In the genomic region with DNA sequence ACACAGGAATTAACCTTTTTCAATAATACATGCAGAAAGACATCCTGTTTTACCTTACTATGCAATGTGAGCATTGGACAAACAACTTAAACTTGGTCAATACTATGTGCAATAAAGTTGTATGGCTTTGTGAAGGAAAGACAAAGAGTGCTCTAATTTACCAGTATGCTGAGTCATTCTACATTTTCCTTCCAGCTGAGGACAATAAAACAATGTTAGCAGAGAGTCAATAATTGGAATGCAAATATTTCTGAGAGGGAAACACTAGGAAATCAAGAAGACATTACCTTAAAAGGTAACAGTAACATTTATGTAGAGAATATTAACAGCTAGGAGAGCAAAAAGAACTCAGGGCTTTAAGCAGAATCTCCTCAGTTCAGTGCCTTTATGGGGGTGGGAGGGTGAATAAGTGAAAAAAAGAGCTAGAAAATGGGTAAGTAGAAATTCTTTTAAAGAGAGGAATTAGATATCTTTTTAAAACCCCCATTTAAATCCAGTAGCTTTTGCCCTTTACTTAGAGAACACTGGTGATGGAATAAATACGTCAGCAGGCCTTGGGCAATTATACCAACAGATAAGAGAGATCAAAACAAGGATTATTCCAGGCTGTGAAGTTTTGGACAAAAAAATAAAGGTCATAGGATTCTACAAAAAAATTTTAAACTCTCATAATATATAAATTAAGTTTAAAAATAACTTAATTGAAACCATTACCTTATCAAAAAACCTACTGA, we compare ENCODE assay signal across 3 cellular contexts.
TF ChIP-seq lines count a peak whose summit lies in the region.

No MANE protein-coding gene starts in this region.

TF ChIP-seq in Ishikawa, 13 proteins besides CTCF, POLR2A, EP300 and RAD21:
- TF ChIP-seq CEBPB (IDR thresholded peaks at IDR 0.05) (no peak), TCF12 (IDR thresholded peaks at IDR 0.05; ENCODE audit: low read depth) (no peak), CREB1 (IDR thresholded peaks at IDR 0.05; ENCODE audit: low read depth) (no peak), TAF1 (IDR thresholded peaks at IDR 0.05; ENCODE audit: low read depth) (no peak), FOXM1 (IDR thresholded peaks at IDR 0.05; ENCODE audit: borderline replicate concordance, low read depth) (peak; percentile 56; the same call in 1 of the 2 replicates)
- TF ChIP-seq, protein P1, sequence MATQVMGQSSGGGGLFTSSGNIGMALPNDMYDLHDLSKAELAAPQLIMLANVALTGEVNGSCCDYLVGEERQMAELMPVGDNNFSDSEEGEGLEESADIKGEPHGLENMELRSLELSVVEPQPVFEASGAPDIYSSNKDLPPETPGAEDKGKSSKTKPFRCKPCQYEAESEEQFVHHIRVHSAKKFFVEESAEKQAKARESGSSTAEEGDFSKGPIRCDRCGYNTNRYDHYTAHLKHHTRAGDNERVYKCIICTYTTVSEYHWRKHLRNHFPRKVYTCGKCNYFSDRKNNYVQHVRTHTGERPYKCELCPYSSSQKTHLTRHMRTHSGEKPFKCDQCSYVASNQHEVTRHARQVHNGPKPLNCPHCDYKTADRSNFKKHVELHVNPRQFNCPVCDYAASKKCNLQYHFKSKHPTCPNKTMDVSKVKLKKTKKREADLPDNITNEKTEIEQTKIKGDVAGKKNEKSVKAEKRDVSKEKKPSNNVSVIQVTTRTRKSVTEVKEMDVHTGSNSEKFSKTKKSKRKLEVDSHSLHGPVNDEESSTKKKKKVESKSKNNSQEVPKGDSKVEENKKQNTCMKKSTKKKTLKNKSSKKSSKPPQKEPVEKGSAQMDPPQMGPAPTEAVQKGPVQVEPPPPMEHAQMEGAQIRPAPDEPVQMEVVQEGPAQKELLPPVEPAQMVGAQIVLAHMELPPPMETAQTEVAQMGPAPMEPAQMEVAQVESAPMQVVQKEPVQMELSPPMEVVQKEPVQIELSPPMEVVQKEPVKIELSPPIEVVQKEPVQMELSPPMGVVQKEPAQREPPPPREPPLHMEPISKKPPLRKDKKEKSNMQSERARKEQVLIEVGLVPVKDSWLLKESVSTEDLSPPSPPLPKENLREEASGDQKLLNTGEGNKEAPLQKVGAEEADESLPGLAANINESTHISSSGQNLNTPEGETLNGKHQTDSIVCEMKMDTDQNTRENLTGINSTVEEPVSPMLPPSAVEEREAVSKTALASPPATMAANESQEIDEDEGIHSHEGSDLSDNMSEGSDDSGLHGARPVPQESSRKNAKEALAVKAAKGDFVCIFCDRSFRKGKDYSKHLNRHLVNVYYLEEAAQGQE (IDR thresholded peaks at IDR 0.05; ENCODE audit: low read depth): no peak

TF ChIP-seq in GM12878, 131 proteins besides CTCF, POLR2A, EP300 and RAD21:
- TF ChIP-seq, protein P2, sequence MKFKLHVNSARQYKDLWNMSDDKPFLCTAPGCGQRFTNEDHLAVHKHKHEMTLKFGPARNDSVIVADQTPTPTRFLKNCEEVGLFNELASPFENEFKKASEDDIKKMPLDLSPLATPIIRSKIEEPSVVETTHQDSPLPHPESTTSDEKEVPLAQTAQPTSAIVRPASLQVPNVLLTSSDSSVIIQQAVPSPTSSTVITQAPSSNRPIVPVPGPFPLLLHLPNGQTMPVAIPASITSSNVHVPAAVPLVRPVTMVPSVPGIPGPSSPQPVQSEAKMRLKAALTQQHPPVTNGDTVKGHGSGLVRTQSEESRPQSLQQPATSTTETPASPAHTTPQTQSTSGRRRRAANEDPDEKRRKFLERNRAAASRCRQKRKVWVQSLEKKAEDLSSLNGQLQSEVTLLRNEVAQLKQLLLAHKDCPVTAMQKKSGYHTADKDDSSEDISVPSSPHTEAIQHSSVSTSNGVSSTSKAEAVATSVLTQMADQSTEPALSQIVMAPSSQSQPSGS (IDR thresholded peaks at IDR 0.05; ENCODE audit: low read length): no peak
- TF ChIP-seq, protein P3, sequence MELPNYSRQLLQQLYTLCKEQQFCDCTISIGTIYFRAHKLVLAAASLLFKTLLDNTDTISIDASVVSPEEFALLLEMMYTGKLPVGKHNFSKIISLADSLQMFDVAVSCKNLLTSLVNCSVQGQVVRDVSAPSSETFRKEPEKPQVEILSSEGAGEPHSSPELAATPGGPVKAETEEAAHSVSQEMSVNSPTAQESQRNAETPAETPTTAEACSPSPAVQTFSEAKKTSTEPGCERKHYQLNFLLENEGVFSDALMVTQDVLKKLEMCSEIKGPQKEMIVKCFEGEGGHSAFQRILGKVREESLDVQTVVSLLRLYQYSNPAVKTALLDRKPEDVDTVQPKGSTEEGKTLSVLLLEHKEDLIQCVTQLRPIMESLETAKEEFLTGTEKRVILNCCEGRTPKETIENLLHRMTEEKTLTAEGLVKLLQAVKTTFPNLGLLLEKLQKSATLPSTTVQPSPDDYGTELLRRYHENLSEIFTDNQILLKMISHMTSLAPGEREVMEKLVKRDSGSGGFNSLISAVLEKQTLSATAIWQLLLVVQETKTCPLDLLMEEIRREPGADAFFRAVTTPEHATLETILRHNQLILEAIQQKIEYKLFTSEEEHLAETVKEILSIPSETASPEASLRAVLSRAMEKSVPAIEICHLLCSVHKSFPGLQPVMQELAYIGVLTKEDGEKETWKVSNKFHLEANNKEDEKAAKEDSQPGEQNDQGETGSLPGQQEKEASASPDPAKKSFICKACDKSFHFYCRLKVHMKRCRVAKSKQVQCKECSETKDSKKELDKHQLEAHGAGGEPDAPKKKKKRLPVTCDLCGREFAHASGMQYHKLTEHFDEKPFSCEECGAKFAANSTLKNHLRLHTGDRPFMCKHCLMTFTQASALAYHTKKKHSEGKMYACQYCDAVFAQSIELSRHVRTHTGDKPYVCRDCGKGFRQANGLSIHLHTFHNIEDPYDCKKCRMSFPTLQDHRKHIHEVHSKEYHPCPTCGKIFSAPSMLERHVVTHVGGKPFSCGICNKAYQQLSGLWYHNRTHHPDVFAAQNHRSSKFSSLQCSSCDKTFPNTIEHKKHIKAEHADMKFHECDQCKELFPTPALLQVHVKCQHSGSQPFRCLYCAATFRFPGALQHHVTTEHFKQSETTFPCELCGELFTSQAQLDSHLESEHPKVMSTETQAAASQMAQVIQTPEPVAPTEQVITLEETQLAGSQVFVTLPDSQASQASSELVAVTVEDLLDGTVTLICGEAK (IDR thresholded peaks at IDR 0.05; ENCODE audit: borderline replicate concordance): 0 out of 2 replicates have a peak, but pooled peaks have one; percentile 24

TF ChIP-seq in liver, 16 proteins besides CTCF, POLR2A, EP300 and RAD21:
- TF ChIP-seq, protein P4, sequence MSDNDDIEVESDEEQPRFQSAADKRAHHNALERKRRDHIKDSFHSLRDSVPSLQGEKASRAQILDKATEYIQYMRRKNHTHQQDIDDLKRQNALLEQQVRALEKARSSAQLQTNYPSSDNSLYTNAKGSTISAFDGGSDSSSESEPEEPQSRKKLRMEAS (IDR thresholded peaks at IDR 0.05): peak; percentile 17
- TF ChIP-seq FOXA1 (IDR thresholded peaks at IDR 0.05) (no peak), HNF4G (IDR thresholded peaks at IDR 0.05) (no peak), SP1 (IDR thresholded peaks at IDR 0.05) (peak; percentile 49), NR2F2 (IDR thresholded peaks at IDR 0.05) (no peak), HNF4A (conservative IDR thresholded peaks at IDR 0.05) (peak; percentile 51 to 63), EGR1 (IDR thresholded peaks at IDR 0.05; ENCODE audit: low read depth in 2 of 2) (peak in 1 of 2 donors; percentile 36), YY1 (IDR thresholded peaks at IDR 0.05) (peak; percentile 54), RXRA (IDR thresholded peaks at IDR 0.05) (peak; percentile 20 to 54), JUND (IDR thresholded peaks at IDR 0.05) (peak; percentile 52 to 75), FOXA2 (IDR thresholded peaks at IDR 0.05) (no peak), GABPA (IDR thresholded peaks at IDR 0.05 in 1 of 2, conservative IDR thresholded peaks at IDR 0.05 in 1 of 2) (no peak), TAF1 (conservative IDR thresholded peaks at IDR 0.05) (no peak)
- TF ChIP-seq, protein P5, sequence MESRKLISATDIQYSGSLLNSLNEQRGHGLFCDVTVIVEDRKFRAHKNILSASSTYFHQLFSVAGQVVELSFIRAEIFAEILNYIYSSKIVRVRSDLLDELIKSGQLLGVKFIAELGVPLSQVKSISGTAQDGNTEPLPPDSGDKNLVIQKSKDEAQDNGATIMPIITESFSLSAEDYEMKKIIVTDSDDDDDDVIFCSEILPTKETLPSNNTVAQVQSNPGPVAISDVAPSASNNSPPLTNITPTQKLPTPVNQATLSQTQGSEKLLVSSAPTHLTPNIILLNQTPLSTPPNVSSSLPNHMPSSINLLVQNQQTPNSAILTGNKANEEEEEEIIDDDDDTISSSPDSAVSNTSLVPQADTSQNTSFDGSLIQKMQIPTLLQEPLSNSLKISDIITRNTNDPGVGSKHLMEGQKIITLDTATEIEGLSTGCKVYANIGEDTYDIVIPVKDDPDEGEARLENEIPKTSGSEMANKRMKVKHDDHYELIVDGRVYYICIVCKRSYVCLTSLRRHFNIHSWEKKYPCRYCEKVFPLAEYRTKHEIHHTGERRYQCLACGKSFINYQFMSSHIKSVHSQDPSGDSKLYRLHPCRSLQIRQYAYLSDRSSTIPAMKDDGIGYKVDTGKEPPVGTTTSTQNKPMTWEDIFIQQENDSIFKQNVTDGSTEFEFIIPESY (IDR thresholded peaks at IDR 0.05): no peak
- TF ChIP-seq, protein P1 (IDR thresholded peaks at IDR 0.05): no peak
- TF ChIP-seq, protein P6, sequence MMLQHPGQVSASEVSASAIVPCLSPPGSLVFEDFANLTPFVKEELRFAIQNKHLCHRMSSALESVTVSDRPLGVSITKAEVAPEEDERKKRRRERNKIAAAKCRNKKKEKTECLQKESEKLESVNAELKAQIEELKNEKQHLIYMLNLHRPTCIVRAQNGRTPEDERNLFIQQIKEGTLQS (IDR thresholded peaks at IDR 0.05): peak; percentile 74
